ENCODE assay signal across 10 cellular contexts in genomic region chr5:129271309-129271708, GRCh38.
DNase-seq lines count a peak whose midpoint lies in the region; ATAC-seq, FAIRE-seq and TF ChIP-seq lines count a peak whose summit lies in the region.
"Had no signal": no experiment of that assay in that cellular context is flagged by ENCODE, and none has a peak within 500 bp of the region (broad histone marks: within the 10 kb centered on the region; RNA-seq: fewer than 3 reads in every experiment).

No MANE protein-coding gene starts in this region.

- BruUV-seq in PC-9 (replicated peaks; lab: Mats Ljungman, UMichigan) = no TSS peak

- peak; percentile 30 for DNase-seq in SIG-M5 treated with dmso at 0.1 percent for 504 hours (lab: John Stamatoyannopoulos, UW; ENCODE audit: unreplicated experiment)
- DNase-seq in SIG-M5 (lab: John Stamatoyannopoulos, UW) = no peak
- DNase-seq in PC-9 = no peak
- peak; percentile 2 to 5 for DNase-seq in erythroblast (lab: John Stamatoyannopoulos, UW)
- peak; percentile 1 for DNase-seq in small intestine
- no peak for DNase-seq in aorta
- DNase-seq in naive thymus-derived CD4-positive, alpha-beta T cell = no peak
- DNase-seq: psoas muscle had no signal

- H3K27me3 ChIP-seq in PC-9 (ENCODE audit: insufficient read depth, low read depth) = no peaks in the 10 kb centered on the region
- no peaks in the 10 kb centered on the region for H3K27me3 ChIP-seq in small intestine (ENCODE audit: control insufficient read depth in 2 of 2, insufficient read depth in 2 of 2, low read length in 2 of 2)
- no peaks in the 10 kb centered on the region for H3K27me3 ChIP-seq in aorta (ENCODE audit: control insufficient read depth in 1 of 2, insufficient read depth in 2 of 2, low read length in 1 of 2)
- no peaks in the 10 kb centered on the region for H3K27me3 ChIP-seq in naive thymus-derived CD4-positive, alpha-beta T cell (ENCODE audit: control insufficient read depth in 2 of 2, insufficient read depth in 2 of 2, low read length in 2 of 2)

- no peaks in the 10 kb centered on the region for H4K20me1 ChIP-seq in PC-9 (ENCODE audit: insufficient read depth)

- H3K4me1 ChIP-seq in PC-9 (replicated peaks; ENCODE audit: insufficient read depth) = no peaks in the 10 kb centered on the region
- H3K4me1 ChIP-seq in small intestine (ENCODE audit: control insufficient read depth in 2 of 2, insufficient read depth in 1 of 2, low read depth in 1 of 2, low read length in 1 of 2) = no peaks in the 10 kb centered on the region
- H3K4me1 ChIP-seq in aorta (ENCODE audit: control insufficient read depth in 1 of 2, insufficient read depth in 2 of 2, low read length in 2 of 2) = no peaks in the 10 kb centered on the region
- no peaks in the 10 kb centered on the region for H3K4me1 ChIP-seq in naive thymus-derived CD4-positive, alpha-beta T cell (ENCODE audit: control insufficient read depth in 2 of 2, insufficient read depth in 2 of 2, low read length in 2 of 2)
- H3K4me1 ChIP-seq: psoas muscle had no signal

- FAIRE-seq in small intestine (lab: Jason Lieb, UNC) = no peak

- CTCF ChIA-PET in PC-9 (lab: Charles Lee) = no interaction called here
- CTCF ChIA-PET in naive thymus-derived CD4-positive, alpha-beta T cell (lab: Charles Lee) = no interaction called here

- H3K27ac ChIP-seq in PC-9 (no peak overlapping the region), small intestine (ENCODE audit: low read depth in 1 of 2, low read length in 1 of 2) (no peak overlapping the region), aorta (ENCODE audit: low read depth in 1 of 2, low read length in 2 of 2) (no peak overlapping the region)
- H3K27ac ChIP-seq in naive thymus-derived CD4-positive, alpha-beta T cell (ENCODE audit: low read depth, low read length) = no peak overlapping the region
- H3K27ac ChIP-seq: psoas muscle had no signal

- ATAC-seq in GM21825 (IDR thresholded peaks at IDR 0.05; ENCODE audit: unreplicated experiment) (no peak), aorta (ENCODE audit: low FRiP score) (no peak)
- no peak for ATAC-seq in naive thymus-derived CD4-positive, alpha-beta T cell
- ATAC-seq: psoas muscle had no signal

- no peaks in the 10 kb centered on the region for H3F3A ChIP-seq in PC-9 (ENCODE audit: insufficient read depth, low read depth)

- no peak overlapping the region for H3K4me2 ChIP-seq in PC-9

- H3K9me3 ChIP-seq in PC-9 (ENCODE audit: insufficient read depth, low read depth) (no peaks in the 10 kb centered on the region), small intestine (ENCODE audit: control insufficient read depth, low read depth) (no peaks in the 10 kb centered on the region), aorta (ENCODE audit: control insufficient read depth, low read length) (no peaks in the 10 kb centered on the region)
- no peaks in the 10 kb centered on the region for H3K9me3 ChIP-seq in naive thymus-derived CD4-positive, alpha-beta T cell (ENCODE audit: control insufficient read depth in 2 of 3, low read length in 3 of 3)
- H3K9me3 ChIP-seq: psoas muscle had no signal

- H3K4me1 Mint-ChIP-seq in naive thymus-derived CD4-positive, alpha-beta T cell = no peaks in the 10 kb centered on the region
- H3K4me1 Mint-ChIP-seq: brain had no signal

- H3K79me2 ChIP-seq in PC-9 (ENCODE audit: low read depth) = no peaks in the 10 kb centered on the region

- TF ChIP-seq POLR2A in erythroblast (IDR thresholded peaks at IDR 0.05; ENCODE audit: low read length) = no peak

- no peak overlapping the region for H3K27ac Mint-ChIP-seq in naive thymus-derived CD4-positive, alpha-beta T cell
- H3K27ac Mint-ChIP-seq: brain had no signal

- H3K36me3 Mint-ChIP-seq in naive thymus-derived CD4-positive, alpha-beta T cell = no peaks in the 10 kb centered on the region
- H3K36me3 Mint-ChIP-seq: brain had no signal

- intact Hi-C loops in PC-9 (cut with micrococcal nuclease; ENCODE audit: unreplicated experiment) (no loop called here), aorta (cut with DNase I) (no loop called here)
- intact Hi-C loops in naive thymus-derived CD4-positive, alpha-beta T cell (cut with micrococcal nuclease) = no loop called here

- H2AFZ ChIP-seq in PC-9 = no peak overlapping the region

- no peaks in the 10 kb centered on the region; the same call in 1 of the 2 replicates for H3K9me2 ChIP-seq in PC-9 (ENCODE audit: insufficient read depth)

- H3K36me3 ChIP-seq in PC-9 (ENCODE audit: low read depth) (no peaks in the 10 kb centered on the region), small intestine (ENCODE audit: control insufficient read depth in 2 of 2, insufficient read depth in 2 of 2, low read length in 2 of 2) (no peaks in the 10 kb centered on the region), aorta (ENCODE audit: control insufficient read depth in 1 of 2, insufficient read depth in 2 of 2, low read length in 1 of 2) (no peaks in the 10 kb centered on the region)
- no peaks in the 10 kb centered on the region for H3K36me3 ChIP-seq in naive thymus-derived CD4-positive, alpha-beta T cell (ENCODE audit: control insufficient read depth in 2 of 3, insufficient read depth in 3 of 3, low read length in 3 of 3)

- H3K9me3 Mint-ChIP-seq in naive thymus-derived CD4-positive, alpha-beta T cell = peaks cover 0 to 3% (median 0%) of the 10 kb centered on the region in 11 donors
- H3K9me3 Mint-ChIP-seq: brain had no signal

- POLR2A ChIA-PET in PC-9 (lab: Charles Lee; ENCODE audit: unreplicated experiment) = no interaction called here
- POLR2A ChIA-PET in naive thymus-derived CD4-positive, alpha-beta T cell (lab: Charles Lee) = no interaction called here

- WGBS in small intestine, 3 donors = 36 to 52% (median 51%) methylated on average over 2 of the region's 2 CpGs
- 61 to 72% methylated on average over 2 of the region's 2 CpGs for WGBS in aorta, 2 donors

- no peaks in the 10 kb centered on the region for H3K27me3 Mint-ChIP-seq in naive thymus-derived CD4-positive, alpha-beta T cell

- H3K4me3 Mint-ChIP-seq in naive thymus-derived CD4-positive, alpha-beta T cell = no peak overlapping the region
- H3K4me3 Mint-ChIP-seq: brain had no signal

- H3K4me3 ChIP-seq in PC-9 = no peak overlapping the region
- H3K4me3 ChIP-seq in small intestine (ENCODE audit: low read depth in 1 of 2, low read length in 2 of 2) = no peak overlapping the region
- H3K4me3 ChIP-seq in aorta (ENCODE audit: low read length in 2 of 2) = no peak overlapping the region
- H3K4me3 ChIP-seq in naive thymus-derived CD4-positive, alpha-beta T cell (ENCODE audit: low read length) = no peak overlapping the region
- H3K4me3 ChIP-seq: psoas muscle had no signal

- TF ChIP-seq CTCF in PC-9 (conservative IDR thresholded peaks at IDR 0.05) = 0 out of 2 replicates have a peak, but pooled peaks have one; percentile 25

Comparison
In these comparisons a context has a peak if more than half of its experiments do, and no peak if none do; other contexts are left out.
1. DNase-seq: peak in SIG-M5 treated with dmso at 0.1 percent for 504 hours (single experiment), erythroblast (2 of 2) and small intestine (single experiment); none in SIG-M5 (single experiment), PC-9 (0 of 2), aorta (0 of 2) and naive thymus-derived CD4-positive, alpha-beta T cell (0 of 9).